ENCODE assay signal across 12 cellular contexts in the genomic region with DNA sequence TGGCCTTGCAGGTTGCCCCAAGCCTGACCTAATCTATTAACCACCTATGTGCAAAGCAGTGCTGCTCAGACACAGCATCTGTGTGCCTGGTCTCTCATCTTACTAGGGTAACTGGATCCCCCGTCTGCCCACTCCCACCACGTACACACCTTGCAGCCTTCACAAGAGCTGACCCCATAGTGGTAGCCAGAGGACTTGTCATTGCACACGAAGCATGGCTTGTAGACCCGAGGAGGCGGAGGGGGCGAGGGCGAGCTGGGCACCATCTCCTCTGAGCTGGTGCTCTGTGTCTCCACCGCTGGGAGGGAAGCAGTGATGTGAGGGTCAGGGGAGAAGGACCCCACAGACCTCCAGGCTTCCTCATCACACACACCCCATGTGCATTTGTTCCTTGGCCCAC. TPM values are rescaled to one million over a fixed set of nuclear protein-coding genes. Genes with fewer than 3 reads are reported as not detected.
DNase-seq lines count a peak whose midpoint lies in the region; ATAC-seq and TF ChIP-seq lines count a peak whose summit lies in the region.
"Had no signal": no experiment of that assay in that cellular context is flagged by ENCODE, and none has a peak within 500 bp of the region (broad histone marks: within the 10 kb centered on the region; RNA-seq: fewer than 3 reads in every experiment).

No MANE protein-coding gene starts in this region.

- H3K27ac ChIP-seq in MM.1S (ENCODE audit: low read length), result no peak overlapping the region
- H3K27ac ChIP-seq: 22Rv1 had no signal

- H3K9me2 ChIP-seq in MM.1S (replicated peaks; ENCODE audit: insufficient read depth, low read length), result no peaks in the 10 kb centered on the region

- peaks cover 55% of the 10 kb centered on the region for H3K36me3 Mint-ChIP-seq in T-helper 2 cell treated with Interferon-gamma antibody and Interleukin-4, amounts not matched to agents 5 μg/mL and 100 μg/mL, for 36 hours (ENCODE audit: low read depth)
- H3K36me3 Mint-ChIP-seq in endothelial cell (ENCODE audit: low read depth, unreplicated experiment), result peaks cover 8% of the 10 kb centered on the region
- H3K36me3 Mint-ChIP-seq in stimulated activated memory B cell treated with anti-CD40 and anti-IgM and Interleukin-4, amounts not matched to agents 10 μg/mL and 1 μg/mL and 100 μg/mL, for 72 hours, result peaks cover 22% of the 10 kb centered on the region

- H3F3A ChIP-seq in MM.1S (ENCODE audit: insufficient read depth, low read length), result peaks cover 22% of the 10 kb centered on the region

- no peaks in the 10 kb centered on the region for H3K27me3 Mint-ChIP-seq in T-helper 2 cell treated with Interferon-gamma antibody and Interleukin-4, amounts not matched to agents 5 μg/mL and 100 μg/mL, for 36 hours (ENCODE audit: low read depth)
- H3K27me3 Mint-ChIP-seq in endothelial cell (ENCODE audit: unreplicated experiment), result peaks cover 22% of the 10 kb centered on the region
- H3K27me3 Mint-ChIP-seq in stimulated activated memory B cell treated with anti-CD40 and anti-IgM and Interleukin-4, amounts not matched to agents 10 μg/mL and 1 μg/mL and 100 μg/mL, for 72 hours, result no peaks in the 10 kb centered on the region

- H3K4me1 Mint-ChIP-seq in T-helper 2 cell treated with Interferon-gamma antibody and Interleukin-4, amounts not matched to agents 5 μg/mL and 100 μg/mL, for 36 hours (ENCODE audit: low read depth), result peaks cover 54% of the 10 kb centered on the region
- peaks cover 67% of the 10 kb centered on the region for H3K4me1 Mint-ChIP-seq in endothelial cell (ENCODE audit: unreplicated experiment)
- peaks cover 75% of the 10 kb centered on the region for H3K4me1 Mint-ChIP-seq in stimulated activated memory B cell treated with anti-CD40 and anti-IgM and Interleukin-4, amounts not matched to agents 10 μg/mL and 1 μg/mL and 100 μg/mL, for 72 hours

- H3K4me1 ChIP-seq in MM.1S (ENCODE audit: low read length), result peaks cover 22% of the 10 kb centered on the region

- H3K9ac ChIP-seq in MM.1S (ENCODE audit: low read length), result no peak overlapping the region

- peaks cover 43% of the 10 kb centered on the region for H3K79me2 ChIP-seq in MM.1S (ENCODE audit: low read length)

- ATAC-seq in stimulated activated memory B cell treated with anti-CD40 and anti-IgM and Interleukin-4, amounts not matched to agents 10 μg/mL and 1 μg/mL and 100 μg/mL, for 72 hours, result no peak

- no peak overlapping the region for H3K4me3 ChIP-seq in MM.1S (ENCODE audit: low read length)

- H2AFZ ChIP-seq in MM.1S (ENCODE audit: low read length), result no peak overlapping the region

- no peaks in the 10 kb centered on the region for H3K27me3 ChIP-seq in MM.1S (replicated peaks; ENCODE audit: insufficient read depth, low read length)

- no peaks in the 10 kb centered on the region for H4K20me1 ChIP-seq in MM.1S (ENCODE audit: insufficient read depth, low read length)

- no peaks in the 10 kb centered on the region for H3K9me3 Mint-ChIP-seq in T-helper 2 cell treated with Interferon-gamma antibody and Interleukin-4, amounts not matched to agents 5 μg/mL and 100 μg/mL, for 36 hours
- H3K9me3 Mint-ChIP-seq in endothelial cell (ENCODE audit: unreplicated experiment), result no peaks in the 10 kb centered on the region
- no peaks in the 10 kb centered on the region for H3K9me3 Mint-ChIP-seq in stimulated activated memory B cell treated with anti-CD40 and anti-IgM and Interleukin-4, amounts not matched to agents 10 μg/mL and 1 μg/mL and 100 μg/mL, for 72 hours

- H3K9me3 ChIP-seq in MM.1S (replicated peaks; ENCODE audit: insufficient read depth, low read length), result no peaks in the 10 kb centered on the region

- peak overlapping the region; percentile 66 for H3K27ac Mint-ChIP-seq in T-helper 2 cell treated with Interferon-gamma antibody and Interleukin-4, amounts not matched to agents 5 μg/mL and 100 μg/mL, for 36 hours
- no peak overlapping the region for H3K27ac Mint-ChIP-seq in endothelial cell (ENCODE audit: unreplicated experiment)
- peak overlapping the region; percentile 93 for H3K27ac Mint-ChIP-seq in stimulated activated memory B cell treated with anti-CD40 and anti-IgM and Interleukin-4, amounts not matched to agents 10 μg/mL and 1 μg/mL and 100 μg/mL, for 72 hours

- DNase-seq in T-helper 2 cell treated with Interferon-gamma antibody and Interleukin-4, amounts not matched to agents 5 μg/mL and 100 μg/mL, for 36 hours (ENCODE audit: low spot score), result no peak
- DNase-seq in T-helper 2 cell, result no peak
- no peak for DNase-seq in endothelial cell (ENCODE audit: low spot score)
- DNase-seq in cerebellar cortex (ENCODE audit: low spot score), result no peak
- DNase-seq in MM.1S, result no peak
- DNase-seq: activated CD8-positive, alpha-beta memory T cell treated with anti-CD3 and anti-CD28 coated beads, Interleukin-2, amount 50 U/mL, for 48 hours; DND-41; NCI-H1048; NCI-H748 treated with DMSO at 0.1 percent for 48 hours had no signal

- no peak overlapping the region for H3K4me3 Mint-ChIP-seq in T-helper 2 cell treated with Interferon-gamma antibody and Interleukin-4, amounts not matched to agents 5 μg/mL and 100 μg/mL, for 36 hours
- H3K4me3 Mint-ChIP-seq in endothelial cell (ENCODE audit: unreplicated experiment), result peak overlapping the region; percentile 17
- no peak overlapping the region for H3K4me3 Mint-ChIP-seq in stimulated activated memory B cell treated with anti-CD40 and anti-IgM and Interleukin-4, amounts not matched to agents 10 μg/mL and 1 μg/mL and 100 μg/mL, for 72 hours

- no peaks in the 10 kb centered on the region for H3K36me3 ChIP-seq in MM.1S (replicated peaks; ENCODE audit: insufficient read depth, low read length)

- TF ChIP-seq CTCF in endothelial cell (IDR thresholded peaks at IDR 0.05; ENCODE audit: unreplicated experiment), result no peak
- TF ChIP-seq CTCF in MM.1S (IDR thresholded peaks at IDR 0.05; ENCODE audit: low read length), result no peak

- H3K4me2 ChIP-seq in MM.1S (ENCODE audit: low read depth, low read length), result no peak overlapping the region

RNA-seq across cellular contexts. Expression of gene ITGB7, which starts 8.4 kb away (rescaled TPM):
- 0.56 TPM for total RNA-seq in endothelial cell (ENCODE audit: unreplicated experiment)
- total RNA-seq: lung microvascular endothelial cell had no signal

RNA-seq across cellular contexts. Expression of gene RARG, which starts 16.5 kb away (rescaled TPM):
- total RNA-seq in endothelial cell (ENCODE audit: unreplicated experiment), result 7.9 TPM

RNA-seq across cellular contexts. Expression of gene CSAD, which starts 34.8 kb away (rescaled TPM):
- 23.8 TPM for total RNA-seq in endothelial cell (ENCODE audit: unreplicated experiment)

RNA-seq across cellular contexts. Expression of gene ZNF740, which starts 35.0 kb away (rescaled TPM):
- 47.6 TPM for total RNA-seq in endothelial cell (ENCODE audit: unreplicated experiment)

RNA-seq across cellular contexts. Expression of gene ESPL1, which starts 52.6 kb away (rescaled TPM):
- 11.8 TPM for total RNA-seq in endothelial cell (ENCODE audit: unreplicated experiment)
